In genomic region chr9:96618209-96619108, GRCh38 we compare ENCODE assay signal across 8 cellular contexts. TPM values are rescaled to one million over a fixed set of nuclear protein-coding genes. Genes with fewer than 3 reads are reported as not detected.
DNase-seq lines count a peak whose midpoint lies in the region; TF ChIP-seq lines count a peak whose summit lies in the region.

No MANE protein-coding gene starts in this region.

- no peak for TF ChIP-seq POLR2A in uterus (IDR thresholded peaks at IDR 0.05)

- H3K36me3 ChIP-seq in neuron (ENCODE audit: insufficient read depth, low read length) (no peaks in the 10 kb centered on the region), uterus (no peaks in the 10 kb centered on the region), OCI-LY7 (ENCODE audit: insufficient read depth, low read length) (no peaks in the 10 kb centered on the region)

- BruUV-seq in OCI-LY7 (replicated peaks; lab: Mats Ljungman, UMichigan): no TSS peak

- no peaks in the 10 kb centered on the region for H3K9me2 ChIP-seq in OCI-LY7 (ENCODE audit: insufficient read depth, low read length)

- H3K9me3 ChIP-seq in neuron (ENCODE audit: low read length): no peaks in the 10 kb centered on the region
- no peaks in the 10 kb centered on the region for H3K9me3 ChIP-seq in uterus
- no peaks in the 10 kb centered on the region for H3K9me3 ChIP-seq in OCI-LY7 (ENCODE audit: low read length)

- H2AFZ ChIP-seq in neuron (ENCODE audit: low read depth, low read length): peak overlapping the region; percentile 70
- no peak overlapping the region for H2AFZ ChIP-seq in OCI-LY7 (ENCODE audit: low read length)

- TF ChIP-seq CTCF in uterus (IDR thresholded peaks at IDR 0.05) (no peak), OCI-LY7 (conservative IDR thresholded peaks at IDR 0.05; ENCODE audit: low read length) (no peak)

- intact Hi-C loops in uterus (cut with DNase I; ENCODE audit: low total_unique reads): no loop called here
- intact Hi-C loops in OCI-LY7 (cut with micrococcal nuclease; ENCODE audit: unreplicated experiment): no loop called here

- H3K27me3 ChIP-seq in neuron (ENCODE audit: insufficient read depth, low read length): no peaks in the 10 kb centered on the region
- no peaks in the 10 kb centered on the region for H3K27me3 ChIP-seq in uterus

- no peak overlapping the region for H3K4me2 ChIP-seq in OCI-LY7 (ENCODE audit: low read length)

- POLR2A ChIA-PET in OCI-LY7 (lab: Charles Lee): no interaction called here

- DNase-seq in COR-L47 (lab: John Stamatoyannopoulos, UW) (peak; percentile 27), NCI-H460 (ENCODE audit: extremely low read depth, low read depth) (peak; percentile 41), glomerular visceral epithelial cell (ENCODE audit: extremely low spot score) (peak; percentile 58), uterus (peak in 1 of 2 donors; percentile 36), OCI-LY7 (ENCODE audit: low spot score) (no peak), NCI-H1930 (lab: John Stamatoyannopoulos, UW) (no peak)
- peak; percentile 25 for DNase-seq in activated naive CD4-positive, alpha-beta T cell treated with anti-CD3 and anti-CD28 coated beads, Interleukin-2, amount 50 U/mL, for 16 hours

- H3K4me3 ChIP-seq in neuron (ENCODE audit: low read length) (peak overlapping the region; percentile 50), uterus (peak overlapping the region; percentile 34 to 68), OCI-LY7 (ENCODE audit: low read depth, low read length, poor library complexity, severe bottlenecking) (no peak overlapping the region)

- H3K79me2 ChIP-seq in OCI-LY7 (ENCODE audit: insufficient read depth, low read depth, low read length): no peaks in the 10 kb centered on the region

- H3K27ac ChIP-seq in uterus (peak overlapping the region; percentile 61 to 66), OCI-LY7 (ENCODE audit: low read depth, low read length, poor library complexity, severe bottlenecking) (no peak overlapping the region)

- no peaks in the 10 kb centered on the region for H4K20me1 ChIP-seq in OCI-LY7 (ENCODE audit: insufficient read depth, low read length)

- CTCF ChIA-PET in OCI-LY7 (lab: Charles Lee; ENCODE audit: unreplicated experiment): no interaction called here

- H3K4me1 ChIP-seq in neuron (ENCODE audit: insufficient read depth, low read length): peaks cover 29% of the 10 kb centered on the region
- no peaks in the 10 kb centered on the region for H3K4me1 ChIP-seq in uterus
- peaks cover 10% of the 10 kb centered on the region for H3K4me1 ChIP-seq in OCI-LY7 (ENCODE audit: insufficient read depth, low read length, poor library complexity, severe bottlenecking)

RNA-seq across cellular contexts. Expression of gene CDC14B, which starts 1.2 kb away (rescaled TPM):
- 16.0 and 17.2 TPM in 2 replicates for total RNA-seq in NCI-H460 (2014; rRNA removed; shearing (Covaris generic))
- 9.1 and 10.8 TPM in 2 replicates for polyA plus RNA-seq in NCI-H460 (2014; cell fraction: nucleus; rRNA removed)
- total RNA-seq in uterus (10 to 100 TPM in 3 of 4 donors, 1 to 10 TPM in 1; 9.7 to 40.5 (median 20.6) TPM), OCI-LY7 (2022) (0.27 and 0.44 TPM in 2 replicates)
- not detected in 2 replicates for total RNA-seq in OCI-LY7 (2014; rRNA removed; shearing (Covaris generic))

RNA-seq across cellular contexts. Expression of gene PRXL2C, which starts 36.7 kb away (rescaled TPM):
- total RNA-seq in NCI-H460 (2014; rRNA removed; shearing (Covaris generic)): 20.0 and 21.6 TPM in 2 replicates
- polyA plus RNA-seq in NCI-H460 (2014; cell fraction: nucleus; rRNA removed): 10.0 and 17.7 TPM in 2 replicates
- total RNA-seq in uterus (10 to 100 TPM in 3 of 4 donors, 1 to 10 TPM in 1; 8.5 to 24.7 (median 19.8) TPM), OCI-LY7 (2022) (not detected in 2 replicates)
- total RNA-seq in OCI-LY7 (2014; rRNA removed; shearing (Covaris generic)): not detected in 2 replicates

Comparison
In these comparisons a context has a peak if more than half of its experiments do, and no peak if none do; other contexts are left out.
1. DNase-seq: peak in COR-L47 (single experiment), NCI-H460 (single experiment), activated naive CD4-positive, alpha-beta T cell treated with anti-CD3 and anti-CD28 coated beads, Interleukin-2, amount 50 U/mL, for 16 hours (single experiment) and glomerular visceral epithelial cell (single experiment); none in OCI-LY7 (single experiment) and NCI-H1930 (0 of 2).
2. RNA of gene CDC14B, which starts 1.2 kb away (total RNA-seq): 9.7 to 40.5 TPM in uterus and 16.0 to 17.2 TPM in NCI-H460; 0.27 to 0.44 TPM in OCI-LY7; every median in the first group is over 4 times any median in the second.
3. RNA of gene PRXL2C, which starts 36.7 kb away (total RNA-seq): 20.0 to 21.6 TPM in NCI-H460 and 8.5 to 24.7 TPM in uterus; not detected in OCI-LY7; every median in the first group is over 4 times any median in the second.